ENCODE assay signal across 30 cellular contexts in genomic region chr15:31540633-31541032, GRCh38.
"Had no signal": no experiment of that assay in that cellular context is flagged by ENCODE, and none has a peak within 500 bp of the region (broad histone marks: within the 10 kb centered on the region; RNA-seq: fewer than 3 reads in every experiment).

No MANE protein-coding gene starts in this region.

- H3K27me3 Mint-ChIP-seq: progenitor cell of endocrine pancreas had no signal

- H3K27ac ChIP-seq: neutrophil, pancreas, psoas muscle, skin epidermis, spleen, thoracic aorta, thyroid gland, transverse colon, upper lobe of right lung, uterus had no signal

- H3K9me3 Mint-ChIP-seq: naive thymus-derived CD8-positive, alpha-beta T cell; nephron progenitor cell; neural crest cell; stimulated activated memory B cell treated with anti-CD40 and anti-IgM and Interleukin-4, amounts not matched to agents 10 μg/mL and 1 μg/mL and 100 μg/mL, for 72 hours; stimulated activated naive CD8-positive, alpha-beta T cell treated with anti-CD3 and anti-CD28 coated beads, Interleukin-15, amount 100 ng/mL, for 72 hours; type B pancreatic cell had no signal

- H3K4me1 Mint-ChIP-seq: naive B cell; naive thymus-derived CD8-positive, alpha-beta T cell; neural crest cell; stimulated activated memory B cell treated with anti-CD40 and anti-IgM and Interleukin-4, amounts not matched to agents 10 μg/mL and 1 μg/mL and 100 μg/mL, for 72 hours had no signal

- H3K9me3 ChIP-seq: neutrophil, pancreas, psoas muscle, spleen, thoracic aorta, thyroid gland, transverse colon, upper lobe of right lung, uterus had no signal

- ATAC-seq: naive thymus-derived CD8-positive, alpha-beta T cell; pancreas; psoas muscle; right cardiac atrium; sciatic nerve; stimulated activated memory B cell treated with anti-CD40 and anti-IgM and Interleukin-4, amounts not matched to agents 10 μg/mL and 1 μg/mL and 100 μg/mL, for 72 hours; stimulated activated naive CD8-positive, alpha-beta T cell treated with anti-CD3 and anti-CD28 coated beads, Interleukin-15, amount 100 ng/mL, for 72 hours; stimulated activated naive CD8-positive, alpha-beta T cell treated with anti-CD3 and anti-CD28 coated beads, Interleukin-15, Interleukin-2, amounts not matched to agents 100 U/mL and 50 U/mL, for 24 hours; upper lobe of right lung had no signal

- DNase-seq: naive B cell; naive thymus-derived CD8-positive, alpha-beta T cell; nephron progenitor cell; nucleus accumbens; pancreas; posterior cingulate gyrus; psoas muscle; right cardiac atrium; spleen; stimulated activated CD4-positive, alpha-beta T cell treated with anti-CD3 and anti-CD28 coated beads, Interleukin-12 subunit alpha, Interleukin-12 subunit beta, amount 100 ng/mL, for 4 hours; stimulated activated CD4-positive, alpha-beta T cell treated with anti-CD3 and anti-CD28 coated beads, Interleukin-1b, Interleukin-23, amount 100 ng/mL, for 48 hours; stimulated activated CD4-positive, alpha-beta T cell treated with anti-CD3 and anti-CD28 coated beads, Interleukin-4, amount 100 ng/mL, for 1 hour; stimulated activated CD4-positive, alpha-beta T cell treated with anti-CD3 and anti-CD28 coated beads, Interleukin-4, amount 100 ng/mL, for 4 hours; stimulated activated CD8-positive, alpha-beta memory T cell treated with anti-CD3 and anti-CD28 coated beads, Interleukin-4, amount 100 ng/mL, for 48 hours; stimulated activated naive CD4-positive, alpha-beta T cell; stimulated activated naive CD8-positive, alpha-beta T cell treated with anti-CD3 and anti-CD28 coated beads, Interleukin-15, amount 100 ng/mL, for 72 hours; stimulated activated naive CD8-positive, alpha-beta T cell treated with anti-CD3 and anti-CD28 coated beads, Interleukin-15, Interleukin-2, amounts not matched to agents 100 U/mL and 50 U/mL, for 24 hours; thyroid gland; transverse colon; upper lobe of right lung; uterus had no signal

- H3K27me3 ChIP-seq: pancreas, thyroid gland, transverse colon, upper lobe of right lung, uterus had no signal

- H3K27ac Mint-ChIP-seq: naive B cell; progenitor cell of endocrine pancreas; stimulated activated memory B cell treated with anti-CD40 and anti-IgM and Interleukin-4, amounts not matched to agents 10 μg/mL and 1 μg/mL and 100 μg/mL, for 72 hours; stimulated activated naive CD8-positive, alpha-beta T cell treated with anti-CD3 and anti-CD28 coated beads, Interleukin-15, amount 100 ng/mL, for 72 hours; type B pancreatic cell had no signal

- H3K4me3 ChIP-seq: pancreas, psoas muscle, skin epidermis, smooth muscle cell, spleen, thoracic aorta, thyroid gland, transverse colon, upper lobe of right lung, uterus had no signal

- H3K4me3 Mint-ChIP-seq: naive B cell; naive thymus-derived CD8-positive, alpha-beta T cell; nephron progenitor cell; neural crest cell; stimulated activated memory B cell treated with anti-CD40 and anti-IgM and Interleukin-4, amounts not matched to agents 10 μg/mL and 1 μg/mL and 100 μg/mL, for 72 hours; stimulated activated naive CD8-positive, alpha-beta T cell treated with anti-CD3 and anti-CD28 coated beads, Interleukin-15, amount 100 ng/mL, for 72 hours; type B pancreatic cell had no signal

- H3K36me3 Mint-ChIP-seq: naive B cell; naive thymus-derived CD8-positive, alpha-beta T cell; stimulated activated memory B cell treated with anti-CD40 and anti-IgM and Interleukin-4, amounts not matched to agents 10 μg/mL and 1 μg/mL and 100 μg/mL, for 72 hours; type B pancreatic cell had no signal

- H3K4me1 ChIP-seq: pancreas, psoas muscle, spleen, thyroid gland, transverse colon, upper lobe of right lung, uterus had no signal

- H3K36me3 ChIP-seq: neutrophil, pancreas, spleen, thoracic aorta, thyroid gland, transverse colon, upper lobe of right lung, uterus had no signal
